1 cellular context compared by ENCODE assay signal in the genomic region with DNA sequence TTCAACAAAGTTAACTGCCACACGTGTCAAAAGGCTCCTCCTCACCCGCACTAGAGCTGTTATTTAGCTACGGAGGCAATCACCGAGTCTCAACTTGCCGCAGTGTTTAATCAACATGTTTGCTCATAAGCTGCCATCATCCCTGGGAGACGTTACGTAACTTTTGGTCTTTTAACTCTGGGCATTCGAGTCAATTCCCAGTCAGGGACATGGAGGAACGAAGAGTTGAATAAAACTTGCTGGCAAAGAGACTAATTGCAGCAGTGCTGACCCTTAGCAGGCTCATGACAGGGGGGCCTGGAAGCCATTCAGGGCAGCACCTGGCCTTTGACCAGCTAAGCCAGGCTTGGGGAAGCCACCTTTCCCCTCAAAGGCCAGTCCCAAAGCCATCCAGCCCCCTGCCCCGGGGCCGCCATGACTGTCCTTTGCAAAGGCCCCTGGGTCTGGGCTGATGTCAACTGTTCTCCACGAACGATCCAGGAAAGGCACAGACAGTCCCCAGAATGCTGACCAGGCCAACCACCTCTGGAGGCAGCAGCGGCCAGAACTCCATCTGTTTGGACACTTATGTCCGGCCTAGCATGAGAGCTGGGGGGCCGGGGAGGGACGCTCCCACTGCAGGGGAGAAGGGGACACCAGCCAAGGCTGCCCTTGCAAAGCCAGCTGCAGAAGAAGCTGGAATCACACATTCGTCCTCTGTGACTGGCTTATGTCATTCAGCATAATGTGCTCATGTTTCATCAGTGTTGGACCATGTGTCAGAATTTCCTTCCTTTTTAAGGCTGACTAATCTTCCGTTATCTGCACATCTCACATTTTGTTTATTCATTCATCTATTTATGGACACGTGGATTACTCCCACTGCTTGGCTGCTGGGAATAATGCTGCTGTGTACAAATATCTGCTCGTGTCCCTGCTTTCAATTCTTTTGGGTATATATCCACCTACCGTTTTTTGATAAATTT.
TF ChIP-seq lines count a peak whose summit lies in the region.

No MANE protein-coding gene starts in this region.

TF ChIP-seq in HepG2, 621 proteins besides CTCF, POLR2A, EP300 and RAD21 (continued from another document and continues in another):
- TF ChIP-seq, protein P1, sequence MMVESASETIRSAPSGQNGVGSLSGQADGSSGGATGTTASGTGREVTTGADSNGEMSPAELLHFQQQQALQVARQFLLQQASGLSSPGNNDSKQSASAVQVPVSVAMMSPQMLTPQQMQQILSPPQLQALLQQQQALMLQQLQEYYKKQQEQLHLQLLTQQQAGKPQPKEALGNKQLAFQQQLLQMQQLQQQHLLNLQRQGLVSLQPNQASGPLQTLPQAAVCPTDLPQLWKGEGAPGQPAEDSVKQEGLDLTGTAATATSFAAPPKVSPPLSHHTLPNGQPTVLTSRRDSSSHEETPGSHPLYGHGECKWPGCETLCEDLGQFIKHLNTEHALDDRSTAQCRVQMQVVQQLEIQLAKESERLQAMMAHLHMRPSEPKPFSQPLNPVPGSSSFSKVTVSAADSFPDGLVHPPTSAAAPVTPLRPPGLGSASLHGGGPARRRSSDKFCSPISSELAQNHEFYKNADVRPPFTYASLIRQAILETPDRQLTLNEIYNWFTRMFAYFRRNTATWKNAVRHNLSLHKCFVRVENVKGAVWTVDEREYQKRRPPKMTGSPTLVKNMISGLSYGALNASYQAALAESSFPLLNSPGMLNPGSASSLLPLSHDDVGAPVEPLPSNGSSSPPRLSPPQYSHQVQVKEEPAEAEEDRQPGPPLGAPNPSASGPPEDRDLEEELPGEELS (CRISPR knock-in tag; IDR thresholded peaks at IDR 0.05), result peak; percentile 95
- no peak for TF ChIP-seq NCOA5 (CRISPR knock-in tag; IDR thresholded peaks at IDR 0.05)
- no peak; the same call in 1 of the 2 replicates for TF ChIP-seq ZNF749 (CRISPR knock-in tag; IDR thresholded peaks at IDR 0.05; ENCODE audit: borderline replicate concordance)
- TF ChIP-seq, protein P2, sequence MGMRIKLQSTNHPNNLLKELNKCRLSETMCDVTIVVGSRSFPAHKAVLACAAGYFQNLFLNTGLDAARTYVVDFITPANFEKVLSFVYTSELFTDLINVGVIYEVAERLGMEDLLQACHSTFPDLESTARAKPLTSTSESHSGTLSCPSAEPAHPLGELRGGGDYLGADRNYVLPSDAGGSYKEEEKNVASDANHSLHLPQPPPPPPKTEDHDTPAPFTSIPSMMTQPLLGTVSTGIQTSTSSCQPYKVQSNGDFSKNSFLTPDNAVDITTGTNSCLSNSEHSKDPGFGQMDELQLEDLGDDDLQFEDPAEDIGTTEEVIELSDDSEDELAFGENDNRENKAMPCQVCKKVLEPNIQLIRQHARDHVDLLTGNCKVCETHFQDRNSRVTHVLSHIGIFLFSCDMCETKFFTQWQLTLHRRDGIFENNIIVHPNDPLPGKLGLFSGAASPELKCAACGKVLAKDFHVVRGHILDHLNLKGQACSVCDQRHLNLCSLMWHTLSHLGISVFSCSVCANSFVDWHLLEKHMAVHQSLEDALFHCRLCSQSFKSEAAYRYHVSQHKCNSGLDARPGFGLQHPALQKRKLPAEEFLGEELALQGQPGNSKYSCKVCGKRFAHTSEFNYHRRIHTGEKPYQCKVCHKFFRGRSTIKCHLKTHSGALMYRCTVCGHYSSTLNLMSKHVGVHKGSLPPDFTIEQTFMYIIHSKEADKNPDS (CRISPR knock-in tag; IDR thresholded peaks at IDR 0.05), result no peak
- TF ChIP-seq, protein P3, sequence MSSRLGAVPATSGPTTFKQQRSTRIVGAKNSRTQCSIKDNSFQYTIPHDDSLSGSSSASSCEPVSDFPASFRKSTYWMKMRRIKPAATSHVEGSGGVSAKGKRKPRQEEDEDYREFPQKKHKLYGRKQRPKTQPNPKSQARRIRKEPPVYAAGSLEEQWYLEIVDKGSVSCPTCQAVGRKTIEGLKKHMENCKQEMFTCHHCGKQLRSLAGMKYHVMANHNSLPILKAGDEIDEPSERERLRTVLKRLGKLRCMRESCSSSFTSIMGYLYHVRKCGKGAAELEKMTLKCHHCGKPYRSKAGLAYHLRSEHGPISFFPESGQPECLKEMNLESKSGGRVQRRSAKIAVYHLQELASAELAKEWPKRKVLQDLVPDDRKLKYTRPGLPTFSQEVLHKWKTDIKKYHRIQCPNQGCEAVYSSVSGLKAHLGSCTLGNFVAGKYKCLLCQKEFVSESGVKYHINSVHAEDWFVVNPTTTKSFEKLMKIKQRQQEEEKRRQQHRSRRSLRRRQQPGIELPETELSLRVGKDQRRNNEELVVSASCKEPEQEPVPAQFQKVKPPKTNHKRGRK (CRISPR knock-in tag; IDR thresholded peaks at IDR 0.05), result no peak
- no peak; the same call in 1 of the 2 replicates for TF ChIP-seq ZNF780A (CRISPR knock-in tag; IDR thresholded peaks at IDR 0.05)
- peak; percentile 89 for TF ChIP-seq CEBPB (IDR thresholded peaks at IDR 0.05; ENCODE audit: borderline replicate concordance, low read depth, low read length)
- TF ChIP-seq, protein P4, sequence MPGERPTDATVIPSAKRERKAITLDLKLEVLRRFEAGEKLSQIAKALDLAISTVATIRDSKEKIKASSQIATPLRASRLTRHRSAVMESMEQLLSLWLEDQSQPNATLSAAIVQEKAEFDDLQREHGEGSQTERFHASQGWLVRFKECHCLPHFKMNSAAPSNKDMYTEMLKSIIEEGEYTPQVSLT (CRISPR knock-in tag; IDR thresholded peaks at IDR 0.05; ENCODE audit: borderline replicate concordance, low read depth), result no peak
- TF ChIP-seq CENPX (CRISPR knock-in tag; IDR thresholded peaks at IDR 0.05), result no peak
- 0 out of 2 replicates have a peak, but pooled peaks have one; percentile 34 for TF ChIP-seq MYNN (CRISPR knock-in tag; IDR thresholded peaks at IDR 0.05; ENCODE audit: low read depth)
- peak; percentile 51; the same call in 1 of the 2 replicates for TF ChIP-seq BRD4 (CRISPR knock-in tag; IDR thresholded peaks at IDR 0.05)
- 0 out of 2 replicates have a peak, but pooled peaks have one; percentile 32 for TF ChIP-seq ZC3H4 (CRISPR knock-in tag; IDR thresholded peaks at IDR 0.05; ENCODE audit: borderline replicate concordance)
- TF ChIP-seq, protein P5, sequence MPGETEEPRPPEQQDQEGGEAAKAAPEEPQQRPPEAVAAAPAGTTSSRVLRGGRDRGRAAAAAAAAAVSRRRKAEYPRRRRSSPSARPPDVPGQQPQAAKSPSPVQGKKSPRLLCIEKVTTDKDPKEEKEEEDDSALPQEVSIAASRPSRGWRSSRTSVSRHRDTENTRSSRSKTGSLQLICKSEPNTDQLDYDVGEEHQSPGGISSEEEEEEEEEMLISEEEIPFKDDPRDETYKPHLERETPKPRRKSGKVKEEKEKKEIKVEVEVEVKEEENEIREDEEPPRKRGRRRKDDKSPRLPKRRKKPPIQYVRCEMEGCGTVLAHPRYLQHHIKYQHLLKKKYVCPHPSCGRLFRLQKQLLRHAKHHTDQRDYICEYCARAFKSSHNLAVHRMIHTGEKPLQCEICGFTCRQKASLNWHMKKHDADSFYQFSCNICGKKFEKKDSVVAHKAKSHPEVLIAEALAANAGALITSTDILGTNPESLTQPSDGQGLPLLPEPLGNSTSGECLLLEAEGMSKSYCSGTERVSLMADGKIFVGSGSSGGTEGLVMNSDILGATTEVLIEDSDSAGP (CRISPR knock-in tag; IDR thresholded peaks at IDR 0.05; ENCODE audit: borderline replicate concordance), result peak; percentile 37; the same call in 1 of the 2 replicates
- 0 out of 2 replicates have a peak, but pooled peaks have one; percentile 80 for TF ChIP-seq ZNF543 (CRISPR knock-in tag; IDR thresholded peaks at IDR 0.05)
- TF ChIP-seq POGZ (CRISPR knock-in tag; IDR thresholded peaks at IDR 0.05), result peak; percentile 73
- no peak; the same call in 1 of the 2 replicates for TF ChIP-seq STAT5B (CRISPR knock-in tag; IDR thresholded peaks at IDR 0.05)
- peak; percentile 86 for TF ChIP-seq ZNF792 (CRISPR knock-in tag; IDR thresholded peaks at IDR 0.05)
- TF ChIP-seq TGIF2 (CRISPR knock-in tag; IDR thresholded peaks at IDR 0.05), result no peak
- TF ChIP-seq MEF2D (CRISPR knock-in tag; IDR thresholded peaks at IDR 0.05), result peak; percentile 25; the same call in 1 of the 2 replicates
- TF ChIP-seq CBX1 (IDR thresholded peaks at IDR 0.05; ENCODE audit: low read depth), result no peak
- TF ChIP-seq, protein P6, sequence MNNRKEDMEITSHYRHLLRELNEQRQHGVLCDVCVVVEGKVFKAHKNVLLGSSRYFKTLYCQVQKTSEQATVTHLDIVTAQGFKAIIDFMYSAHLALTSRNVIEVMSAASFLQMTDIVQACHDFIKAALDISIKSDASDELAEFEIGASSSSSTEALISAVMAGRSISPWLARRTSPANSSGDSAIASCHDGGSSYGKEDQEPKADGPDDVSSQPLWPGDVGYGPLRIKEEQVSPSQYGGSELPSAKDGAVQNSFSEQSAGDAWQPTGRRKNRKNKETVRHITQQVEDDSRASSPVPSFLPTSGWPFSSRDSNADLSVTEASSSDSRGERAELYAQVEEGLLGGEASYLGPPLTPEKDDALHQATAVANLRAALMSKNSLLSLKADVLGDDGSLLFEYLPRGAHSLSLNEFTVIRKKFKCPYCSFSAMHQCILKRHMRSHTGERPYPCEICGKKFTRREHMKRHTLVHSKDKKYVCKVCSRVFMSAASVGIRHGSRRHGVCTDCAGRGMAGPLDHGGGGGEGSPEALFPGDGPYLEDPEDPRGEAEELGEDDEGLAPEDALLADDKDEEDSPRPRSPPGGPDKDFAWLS (CRISPR knock-in tag; IDR thresholded peaks at IDR 0.05; ENCODE audit: borderline replicate concordance), result no peak
- TF ChIP-seq, protein P7, sequence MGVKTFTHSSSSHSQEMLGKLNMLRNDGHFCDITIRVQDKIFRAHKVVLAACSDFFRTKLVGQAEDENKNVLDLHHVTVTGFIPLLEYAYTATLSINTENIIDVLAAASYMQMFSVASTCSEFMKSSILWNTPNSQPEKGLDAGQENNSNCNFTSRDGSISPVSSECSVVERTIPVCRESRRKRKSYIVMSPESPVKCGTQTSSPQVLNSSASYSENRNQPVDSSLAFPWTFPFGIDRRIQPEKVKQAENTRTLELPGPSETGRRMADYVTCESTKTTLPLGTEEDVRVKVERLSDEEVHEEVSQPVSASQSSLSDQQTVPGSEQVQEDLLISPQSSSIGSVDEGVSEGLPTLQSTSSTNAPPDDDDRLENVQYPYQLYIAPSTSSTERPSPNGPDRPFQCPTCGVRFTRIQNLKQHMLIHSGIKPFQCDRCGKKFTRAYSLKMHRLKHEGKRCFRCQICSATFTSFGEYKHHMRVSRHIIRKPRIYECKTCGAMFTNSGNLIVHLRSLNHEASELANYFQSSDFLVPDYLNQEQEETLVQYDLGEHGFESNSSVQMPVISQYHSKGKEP (CRISPR knock-in tag; IDR thresholded peaks at IDR 0.05), result peak; percentile 53; the same call in 1 of the 2 replicates
- TF ChIP-seq, protein P8, sequence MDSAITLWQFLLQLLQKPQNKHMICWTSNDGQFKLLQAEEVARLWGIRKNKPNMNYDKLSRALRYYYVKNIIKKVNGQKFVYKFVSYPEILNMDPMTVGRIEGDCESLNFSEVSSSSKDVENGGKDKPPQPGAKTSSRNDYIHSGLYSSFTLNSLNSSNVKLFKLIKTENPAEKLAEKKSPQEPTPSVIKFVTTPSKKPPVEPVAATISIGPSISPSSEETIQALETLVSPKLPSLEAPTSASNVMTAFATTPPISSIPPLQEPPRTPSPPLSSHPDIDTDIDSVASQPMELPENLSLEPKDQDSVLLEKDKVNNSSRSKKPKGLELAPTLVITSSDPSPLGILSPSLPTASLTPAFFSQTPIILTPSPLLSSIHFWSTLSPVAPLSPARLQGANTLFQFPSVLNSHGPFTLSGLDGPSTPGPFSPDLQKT (CRISPR knock-in tag; IDR thresholded peaks at IDR 0.05; ENCODE audit: borderline replicate concordance), result no peak
- TF ChIP-seq HDAC2 (CRISPR knock-in tag; IDR thresholded peaks at IDR 0.05), result peak; percentile 95
- no peak for TF ChIP-seq ZNF496 (CRISPR knock-in tag; IDR thresholded peaks at IDR 0.05; ENCODE audit: insufficient replicate concordance)
- peak; percentile 92 for TF ChIP-seq GATAD2A (CRISPR knock-in tag; IDR thresholded peaks at IDR 0.05)
- no peak for TF ChIP-seq ATAD3A (CRISPR knock-in tag; IDR thresholded peaks at IDR 0.05)
- TF ChIP-seq MYC (CRISPR knock-in tag; IDR thresholded peaks at IDR 0.05; ENCODE audit: borderline replicate concordance), result peak; percentile 48; the same call in 1 of the 2 replicates
- TF ChIP-seq IKZF4 (CRISPR knock-in tag; IDR thresholded peaks at IDR 0.05; ENCODE audit: borderline replicate concordance, low read depth, not compliant biosample characterization), result no peak
- no peak for TF ChIP-seq KDM5A (IDR thresholded peaks at IDR 0.05; ENCODE audit: borderline replicate concordance, low read length)
- TF ChIP-seq, protein P9, sequence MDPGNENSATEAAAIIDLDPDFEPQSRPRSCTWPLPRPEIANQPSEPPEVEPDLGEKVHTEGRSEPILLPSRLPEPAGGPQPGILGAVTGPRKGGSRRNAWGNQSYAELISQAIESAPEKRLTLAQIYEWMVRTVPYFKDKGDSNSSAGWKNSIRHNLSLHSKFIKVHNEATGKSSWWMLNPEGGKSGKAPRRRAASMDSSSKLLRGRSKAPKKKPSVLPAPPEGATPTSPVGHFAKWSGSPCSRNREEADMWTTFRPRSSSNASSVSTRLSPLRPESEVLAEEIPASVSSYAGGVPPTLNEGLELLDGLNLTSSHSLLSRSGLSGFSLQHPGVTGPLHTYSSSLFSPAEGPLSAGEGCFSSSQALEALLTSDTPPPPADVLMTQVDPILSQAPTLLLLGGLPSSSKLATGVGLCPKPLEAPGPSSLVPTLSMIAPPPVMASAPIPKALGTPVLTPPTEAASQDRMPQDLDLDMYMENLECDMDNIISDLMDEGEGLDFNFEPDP (CRISPR knock-in tag; conservative IDR thresholded peaks at IDR 0.05), result no peak
- no peak for TF ChIP-seq IRX3 (CRISPR knock-in tag; IDR thresholded peaks at IDR 0.05; ENCODE audit: borderline replicate concordance, low read depth)
- TF ChIP-seq ZNF782 (CRISPR knock-in tag; IDR thresholded peaks at IDR 0.05; ENCODE audit: borderline replicate concordance), result peak; percentile 72; the same call in 1 of the 2 replicates
- TF ChIP-seq, protein P10, sequence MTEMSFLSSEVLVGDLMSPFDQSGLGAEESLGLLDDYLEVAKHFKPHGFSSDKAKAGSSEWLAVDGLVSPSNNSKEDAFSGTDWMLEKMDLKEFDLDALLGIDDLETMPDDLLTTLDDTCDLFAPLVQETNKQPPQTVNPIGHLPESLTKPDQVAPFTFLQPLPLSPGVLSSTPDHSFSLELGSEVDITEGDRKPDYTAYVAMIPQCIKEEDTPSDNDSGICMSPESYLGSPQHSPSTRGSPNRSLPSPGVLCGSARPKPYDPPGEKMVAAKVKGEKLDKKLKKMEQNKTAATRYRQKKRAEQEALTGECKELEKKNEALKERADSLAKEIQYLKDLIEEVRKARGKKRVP (CRISPR knock-in tag; IDR thresholded peaks at IDR 0.05), result peak in 1 of 2 experiments; percentile 83; a peak in 2 of 4 replicates
- peak; percentile 66; the same call in 1 of the 2 replicates for TF ChIP-seq FOXC1 (CRISPR knock-in tag; IDR thresholded peaks at IDR 0.05; ENCODE audit: borderline replicate concordance)
- TF ChIP-seq RFXAP (CRISPR knock-in tag; IDR thresholded peaks at IDR 0.05; ENCODE audit: borderline replicate concordance), result peak; percentile 69; the same call in 1 of the 2 replicates
- no peak for TF ChIP-seq ZNF841 (CRISPR knock-in tag; IDR thresholded peaks at IDR 0.05; ENCODE audit: borderline replicate concordance)
- TF ChIP-seq NFE2L1 (CRISPR knock-in tag; IDR thresholded peaks at IDR 0.05; ENCODE audit: borderline replicate concordance), result no peak
- 0 out of 2 replicates have a peak, but pooled peaks have one; percentile 1 for TF ChIP-seq NR2C2 (CRISPR knock-in tag; IDR thresholded peaks at IDR 0.05; ENCODE audit: borderline replicate concordance)
- peak; percentile 50 for TF ChIP-seq ZMYM3 (CRISPR knock-in tag; IDR thresholded peaks at IDR 0.05)
- no peak for TF ChIP-seq HNRNPUL1 (IDR thresholded peaks at IDR 0.05; ENCODE audit: low read depth, low read length)
- no peak for TF ChIP-seq ZSCAN30 (CRISPR knock-in tag; IDR thresholded peaks at IDR 0.05)
- no peak for TF ChIP-seq NFYC (CRISPR knock-in tag; IDR thresholded peaks at IDR 0.05)
